1 cellular context compared by ENCODE assay signal in the genomic region with DNA sequence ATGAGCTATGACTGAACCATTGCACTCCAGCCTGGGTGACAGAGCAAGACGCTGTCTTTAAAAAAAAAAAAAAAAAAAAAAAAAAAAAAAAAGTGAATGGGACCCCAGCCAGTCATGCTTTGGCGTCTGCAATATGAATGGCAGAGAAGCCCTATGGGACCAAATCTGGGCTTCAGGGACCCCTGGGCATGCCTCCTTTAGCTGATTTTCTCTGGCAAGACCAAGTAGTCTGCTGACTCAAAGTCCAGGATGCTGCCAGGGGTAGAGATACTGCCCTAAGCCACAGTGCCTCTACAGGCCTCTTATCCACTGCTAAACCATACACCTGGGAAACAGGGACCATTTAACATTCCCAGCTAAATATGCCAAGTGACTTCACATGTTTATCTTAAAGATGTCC.
TF ChIP-seq lines count a peak whose summit lies in the region.

No MANE protein-coding gene starts in this region.

TF ChIP-seq in SK-N-SH, 30 proteins besides CTCF, POLR2A, EP300 and RAD21:
- TF ChIP-seq, protein P1, sequence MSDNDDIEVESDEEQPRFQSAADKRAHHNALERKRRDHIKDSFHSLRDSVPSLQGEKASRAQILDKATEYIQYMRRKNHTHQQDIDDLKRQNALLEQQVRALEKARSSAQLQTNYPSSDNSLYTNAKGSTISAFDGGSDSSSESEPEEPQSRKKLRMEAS (IDR thresholded peaks at IDR 0.05; ENCODE audit: low read depth), result no peak
- TF ChIP-seq TAF1 (IDR thresholded peaks at IDR 0.05; ENCODE audit: borderline replicate concordance, low read depth, low read length) (no peak), CHD2 (IDR thresholded peaks at IDR 0.05; ENCODE audit: low read length, partially characterized antibody) (no peak)
- TF ChIP-seq, protein P2, sequence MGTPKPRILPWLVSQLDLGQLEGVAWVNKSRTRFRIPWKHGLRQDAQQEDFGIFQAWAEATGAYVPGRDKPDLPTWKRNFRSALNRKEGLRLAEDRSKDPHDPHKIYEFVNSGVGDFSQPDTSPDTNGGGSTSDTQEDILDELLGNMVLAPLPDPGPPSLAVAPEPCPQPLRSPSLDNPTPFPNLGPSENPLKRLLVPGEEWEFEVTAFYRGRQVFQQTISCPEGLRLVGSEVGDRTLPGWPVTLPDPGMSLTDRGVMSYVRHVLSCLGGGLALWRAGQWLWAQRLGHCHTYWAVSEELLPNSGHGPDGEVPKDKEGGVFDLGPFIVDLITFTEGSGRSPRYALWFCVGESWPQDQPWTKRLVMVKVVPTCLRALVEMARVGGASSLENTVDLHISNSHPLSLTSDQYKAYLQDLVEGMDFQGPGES (IDR thresholded peaks at IDR 0.05; ENCODE audit: low read depth, low read length), result no peak
